8 cellular contexts compared by ENCODE assay signal in genomic region chr6:81241717-81242116, GRCh38.
DNase-seq lines count a peak whose midpoint lies in the region; ATAC-seq and TF ChIP-seq lines count a peak whose summit lies in the region.

No MANE protein-coding gene starts in this region.

- H3K27ac Mint-ChIP-seq in Caco-2 (ENCODE audit: unreplicated experiment), result no peak overlapping the region
- H3K27ac Mint-ChIP-seq in activated CD4-positive, alpha-beta T cell treated with anti-CD3 and anti-CD28 coated beads, Interleukin-2, amount 10 ng/mL, durations not matched to agents 7 days and 5 days, result no peak overlapping the region

- H4K20me1 ChIP-seq in KMS-11 (ENCODE audit: insufficient read depth), result no peaks in the 10 kb centered on the region

- H3K4me1 Mint-ChIP-seq in Caco-2 (ENCODE audit: low read depth, unreplicated experiment), result no peaks in the 10 kb centered on the region
- no peaks in the 10 kb centered on the region for H3K4me1 Mint-ChIP-seq in activated CD4-positive, alpha-beta T cell treated with anti-CD3 and anti-CD28 coated beads, Interleukin-2, amount 10 ng/mL, durations not matched to agents 7 days and 5 days

- no peak overlapping the region for H3K27ac ChIP-seq in KMS-11
- no peak overlapping the region for H3K27ac ChIP-seq in left lung

- H3K9me3 Mint-ChIP-seq in Caco-2 (ENCODE audit: unreplicated experiment), result no peaks in the 10 kb centered on the region
- H3K9me3 Mint-ChIP-seq in activated CD4-positive, alpha-beta T cell treated with anti-CD3 and anti-CD28 coated beads, Interleukin-2, amount 10 ng/mL, durations not matched to agents 7 days and 5 days, result peaks cover 10% of the 10 kb centered on the region

- H3K4me1 ChIP-seq in Caco-2, result no peaks in the 10 kb centered on the region
- no peaks in the 10 kb centered on the region for H3K4me1 ChIP-seq in KMS-11 (ENCODE audit: low read depth, poor library complexity, severe bottlenecking)
- H3K4me1 ChIP-seq in left lung, result no peaks in the 10 kb centered on the region

- BruUV-seq in Caco-2 (replicated peaks; lab: Mats Ljungman, UMichigan), result no TSS peak

- H3K4me2 ChIP-seq in KMS-11, result no peak overlapping the region

- DNase-seq in Caco-2, result peak in 1 of 2 experiments; percentile 38
- DNase-seq in amniotic epithelial cell (ENCODE audit: low read depth), result peak; percentile 70
- no peak for DNase-seq in left lung
- no peak for DNase-seq in activated CD4-positive, alpha-beta T cell treated with anti-CD3 and anti-CD28 coated beads, Interleukin-2, amount 10 ng/mL, durations not matched to agents 7 days and 5 days
- DNase-seq in NCI-H2227 (lab: John Stamatoyannopoulos, UW; ENCODE audit: unreplicated experiment), result no peak

- CTCF ChIA-PET in Caco-2 (lab: Charles Lee), result interaction anchor here (1.0 kb wide), 2 partner anchors 512 to 799 kb away, joined by 4 to 9 read pairs; partner anchors contain the start of gene TENT5A
- CTCF ChIA-PET in activated CD4-positive, alpha-beta T cell treated with anti-CD3 and anti-CD28 coated beads, Interleukin-2, amount 10 ng/mL, durations not matched to agents 7 days and 5 days (lab: Charles Lee), result no interaction called here

- peak; percentile 34 to 41 for TF ChIP-seq CTCF in Caco-2 (IDR thresholded peaks at IDR 0.05; ENCODE audit: insufficient read depth in 1 of 2, low read depth in 1 of 2, low read length in 1 of 2, severe bottlenecking in 1 of 2, unreplicated experiment in 1 of 2)
- 0 out of 2 replicates have a peak, but pooled peaks have one; percentile 24 for TF ChIP-seq CTCF in KMS-11 (conservative IDR thresholded peaks at IDR 0.05; ENCODE audit: low read depth, low read length)
- no peak for TF ChIP-seq CTCF in left lung (IDR thresholded peaks at IDR 0.05)

- no peaks in the 10 kb centered on the region for H3K36me3 Mint-ChIP-seq in Caco-2 (ENCODE audit: insufficient read depth, unreplicated experiment)
- H3K36me3 Mint-ChIP-seq in activated CD4-positive, alpha-beta T cell treated with anti-CD3 and anti-CD28 coated beads, Interleukin-2, amount 10 ng/mL, durations not matched to agents 7 days and 5 days (ENCODE audit: low read depth), result no peaks in the 10 kb centered on the region

- no peak overlapping the region for H3K9ac ChIP-seq in KMS-11

- intact Hi-C loops in Caco-2 (cut with micrococcal nuclease; ENCODE audit: unreplicated experiment) (loop anchor here (1.0 to 10.0 kb wide), 4 partner anchors 226 to 799 kb away; no protein-coding TSS in a partner anchor), left lung (cut with DNase I) (no loop called here)

- H3K9me3 ChIP-seq in Caco-2 (no peaks in the 10 kb centered on the region), left lung (peaks cover 0 to 8% of the 10 kb centered on the region in 2 donors)

- H3K27me3 Mint-ChIP-seq in Caco-2 (ENCODE audit: insufficient read depth, unreplicated experiment), result peaks cover 2% of the 10 kb centered on the region
- H3K27me3 Mint-ChIP-seq in activated CD4-positive, alpha-beta T cell treated with anti-CD3 and anti-CD28 coated beads, Interleukin-2, amount 10 ng/mL, durations not matched to agents 7 days and 5 days, result no peaks in the 10 kb centered on the region

- H3K4me3 Mint-ChIP-seq in Caco-2 (ENCODE audit: unreplicated experiment), result no peak overlapping the region
- H3K4me3 Mint-ChIP-seq in activated CD4-positive, alpha-beta T cell treated with anti-CD3 and anti-CD28 coated beads, Interleukin-2, amount 10 ng/mL, durations not matched to agents 7 days and 5 days, result no peak overlapping the region

- no peaks in the 10 kb centered on the region for H3K79me2 ChIP-seq in KMS-11 (ENCODE audit: insufficient read depth, low read depth)

- no peak overlapping the region for H2AFZ ChIP-seq in KMS-11 (ENCODE audit: low read depth)

- no peak overlapping the region for H3K4me3 ChIP-seq in Caco-2 (ENCODE audit: low read depth, low read length)
- no peak overlapping the region for H3K4me3 ChIP-seq in KMS-11 (IDR thresholded peaks at IDR 0.05; ENCODE audit: insufficient read depth, low read depth, low read length)
- no peak overlapping the region for H3K4me3 ChIP-seq in left lung

- ATAC-seq in left lung (peak; percentile 78), HG03095 (IDR thresholded peaks at IDR 0.05; ENCODE audit: unreplicated experiment) (no peak), GM18502 (IDR thresholded peaks at IDR 0.05; ENCODE audit: poor library complexity, unreplicated experiment) (no peak)

- no peaks in the 10 kb centered on the region for H3K27me3 ChIP-seq in Caco-2 (replicated peaks; ENCODE audit: control insufficient read depth, insufficient read depth, low read length)
- H3K27me3 ChIP-seq in KMS-11 (ENCODE audit: insufficient read depth, low read depth), result no peaks in the 10 kb centered on the region
- H3K27me3 ChIP-seq in left lung, result no peaks in the 10 kb centered on the region

- H3K36me3 ChIP-seq in Caco-2 (ENCODE audit: control insufficient read depth, insufficient read depth, low read length) (no peaks in the 10 kb centered on the region), KMS-11 (ENCODE audit: insufficient read depth) (no peaks in the 10 kb centered on the region), left lung (no peaks in the 10 kb centered on the region)

- POLR2A ChIA-PET in Caco-2 (lab: Charles Lee), result interaction anchor here (1.0 kb wide), 1 partner anchor 511 kb away, joined by 3 read pairs; the partner anchor contains the start of gene TENT5A
- POLR2A ChIA-PET in activated CD4-positive, alpha-beta T cell treated with anti-CD3 and anti-CD28 coated beads, Interleukin-2, amount 10 ng/mL, durations not matched to agents 7 days and 5 days (lab: Charles Lee), result no interaction called here

Comparison
In these comparisons a context has a peak if more than half of its experiments do, and no peak if none do; other contexts are left out.
1. CTCF ChIP-seq: peak in Caco-2 (2 of 2) and KMS-11 (single experiment); none in left lung (0 of 2).